ENCODE assay signal across 10 cellular contexts in genomic region chr1:145191272-145191675, GRCh38. TPM values are rescaled to one million over a fixed set of nuclear protein-coding genes. Genes with fewer than 3 reads are reported as not detected.
"Had no signal": no experiment of that assay in that cellular context is flagged by ENCODE, and none has a peak within 500 bp of the region (broad histone marks: within the 10 kb centered on the region; RNA-seq: fewer than 3 reads in every experiment).

No MANE protein-coding gene starts in this region.

RNA-seq across cellular contexts. Expression of gene PPIAL4D, which starts 50.7 kb away (rescaled TPM):
- total RNA-seq: aorta, breast epithelium, esophagus muscularis mucosa, fibroblast of villous mesenchyme, lung, osteoblast, psoas muscle, right lobe of liver, SJSA1, suprapubic skin had no signal
